ENCODE assay signal across 1 cellular context in the genomic region with DNA sequence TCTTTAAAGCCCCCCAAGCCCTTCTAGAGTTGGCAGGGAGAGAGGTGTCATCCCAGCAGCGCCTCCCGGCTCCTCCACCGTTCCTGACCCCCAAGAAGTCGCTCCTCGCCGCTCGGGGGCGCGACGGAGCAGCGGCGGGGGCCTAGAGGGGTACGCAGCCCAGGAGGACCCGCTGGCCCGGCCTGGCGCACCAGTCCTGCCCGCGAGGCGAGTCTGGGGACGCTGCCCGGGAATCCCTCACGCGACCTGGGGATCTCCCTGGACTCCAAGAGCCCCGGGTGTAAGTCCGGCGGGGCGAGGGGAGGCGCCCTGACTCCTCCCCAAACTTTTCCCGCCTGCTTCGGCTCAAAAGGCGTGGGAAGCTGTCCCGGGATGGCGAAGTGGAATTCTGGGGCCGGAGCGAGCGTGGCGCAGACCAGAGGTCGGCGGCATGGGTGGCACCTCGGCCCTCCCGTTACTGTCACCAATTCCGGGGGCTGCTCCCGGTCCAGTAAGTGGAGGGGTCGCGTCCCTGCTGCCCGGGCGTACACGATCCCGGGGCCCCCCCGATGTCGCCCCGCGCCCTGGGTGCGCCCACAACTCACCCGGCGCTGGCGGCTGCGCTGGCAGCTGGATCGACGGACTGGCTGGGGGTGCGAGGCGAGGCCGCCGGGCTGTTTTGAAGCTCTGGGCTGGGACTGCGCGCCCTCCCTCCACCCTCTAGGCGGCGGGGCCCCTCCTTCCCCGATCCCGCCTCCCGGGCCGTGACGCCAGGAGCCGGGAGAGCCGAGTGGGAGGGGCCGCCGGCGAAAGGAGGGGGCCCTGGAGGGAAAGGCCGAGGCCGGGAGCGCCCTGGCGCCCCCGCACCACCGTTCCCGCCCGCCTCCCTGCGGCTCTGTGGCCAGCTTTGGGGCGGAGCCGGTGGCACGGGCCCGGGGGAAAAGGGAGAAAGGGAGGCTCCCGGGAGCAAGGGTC.
A peak's percentile ranks its signal among the peaks of the same experiment; 100 is the strongest.
TF ChIP-seq lines count a peak whose summit lies in the region.

A gene with protein sequence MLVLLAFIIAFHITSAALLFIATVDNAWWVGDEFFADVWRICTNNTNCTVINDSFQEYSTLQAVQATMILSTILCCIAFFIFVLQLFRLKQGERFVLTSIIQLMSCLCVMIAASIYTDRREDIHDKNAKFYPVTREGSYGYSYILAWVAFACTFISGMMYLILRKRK (minus strand): TSS at position 634 of the 954 bp plus-strand sequence. CDS start 32,981 bp downstream, outside the sequence.

TF ChIP-seq in HepG2, 621 proteins besides CTCF, POLR2A, EP300 and RAD21 (continued from another document and continues in another):
- TF ChIP-seq IKZF1 (IDR thresholded peaks at IDR 0.05) (no peak), TCF7L2 (IDR thresholded peaks at IDR 0.05; ENCODE audit: low read depth, low read length) (no peak), TOE1 (CRISPR knock-in tag; IDR thresholded peaks at IDR 0.05) (no peak), HNRNPL (IDR thresholded peaks at IDR 0.05; ENCODE audit: low read depth, low read length) (peak; percentile 66; the same call in 1 of the 2 replicates), NBN (conservative IDR thresholded peaks at IDR 0.05) (no peak), CENPX (CRISPR knock-in tag; IDR thresholded peaks at IDR 0.05) (no peak), RBM39 (IDR thresholded peaks at IDR 0.05; ENCODE audit: low read depth, low read length, poor library complexity, severe bottlenecking) (peak; percentile 98), KDM6A (CRISPR knock-in tag; IDR thresholded peaks at IDR 0.05; ENCODE audit: low read depth) (no peak; the same call in 1 of the 2 replicates), TBX3 (IDR thresholded peaks at IDR 0.05; ENCODE audit: borderline replicate concordance) (no peak), ZMAT3 (CRISPR knock-in tag; conservative IDR thresholded peaks at IDR 0.05) (peak; percentile 85; the same call in 1 of the 2 replicates), ZBTB7B (CRISPR knock-in tag; IDR thresholded peaks at IDR 0.05) (peak; percentile 86), NKX3-1 (CRISPR knock-in tag; IDR thresholded peaks at IDR 0.05) (0 out of 2 replicates have a peak, but pooled peaks have one; percentile 71), ZNF460 (CRISPR knock-in tag; IDR thresholded peaks at IDR 0.05; ENCODE audit: borderline replicate concordance) (no peak; the same call in 1 of the 2 replicates), NR2F6 (IDR thresholded peaks at IDR 0.05) (no peak), NR2F6 (CRISPR knock-in tag; IDR thresholded peaks at IDR 0.05) (peak; percentile 68), ZNF354B (CRISPR knock-in tag; IDR thresholded peaks at IDR 0.05) (0 out of 2 replicates have a peak, but pooled peaks have one; percentile 93), ARHGAP35 (CRISPR knock-in tag; IDR thresholded peaks at IDR 0.05; ENCODE audit: borderline replicate concordance) (peak; percentile 98; the same call in 1 of the 2 replicates), ZNF549 (CRISPR knock-in tag; IDR thresholded peaks at IDR 0.05) (no peak; the same call in 1 of the 2 replicates), ZNF441 (CRISPR knock-in tag; IDR thresholded peaks at IDR 0.05; ENCODE audit: borderline replicate concordance) (peak; percentile 50; the same call in 1 of the 2 replicates), KLF15 (CRISPR knock-in tag; IDR thresholded peaks at IDR 0.05; ENCODE audit: borderline replicate concordance) (peak; percentile 66; the same call in 1 of the 2 replicates)
- TF ChIP-seq, protein P1, sequence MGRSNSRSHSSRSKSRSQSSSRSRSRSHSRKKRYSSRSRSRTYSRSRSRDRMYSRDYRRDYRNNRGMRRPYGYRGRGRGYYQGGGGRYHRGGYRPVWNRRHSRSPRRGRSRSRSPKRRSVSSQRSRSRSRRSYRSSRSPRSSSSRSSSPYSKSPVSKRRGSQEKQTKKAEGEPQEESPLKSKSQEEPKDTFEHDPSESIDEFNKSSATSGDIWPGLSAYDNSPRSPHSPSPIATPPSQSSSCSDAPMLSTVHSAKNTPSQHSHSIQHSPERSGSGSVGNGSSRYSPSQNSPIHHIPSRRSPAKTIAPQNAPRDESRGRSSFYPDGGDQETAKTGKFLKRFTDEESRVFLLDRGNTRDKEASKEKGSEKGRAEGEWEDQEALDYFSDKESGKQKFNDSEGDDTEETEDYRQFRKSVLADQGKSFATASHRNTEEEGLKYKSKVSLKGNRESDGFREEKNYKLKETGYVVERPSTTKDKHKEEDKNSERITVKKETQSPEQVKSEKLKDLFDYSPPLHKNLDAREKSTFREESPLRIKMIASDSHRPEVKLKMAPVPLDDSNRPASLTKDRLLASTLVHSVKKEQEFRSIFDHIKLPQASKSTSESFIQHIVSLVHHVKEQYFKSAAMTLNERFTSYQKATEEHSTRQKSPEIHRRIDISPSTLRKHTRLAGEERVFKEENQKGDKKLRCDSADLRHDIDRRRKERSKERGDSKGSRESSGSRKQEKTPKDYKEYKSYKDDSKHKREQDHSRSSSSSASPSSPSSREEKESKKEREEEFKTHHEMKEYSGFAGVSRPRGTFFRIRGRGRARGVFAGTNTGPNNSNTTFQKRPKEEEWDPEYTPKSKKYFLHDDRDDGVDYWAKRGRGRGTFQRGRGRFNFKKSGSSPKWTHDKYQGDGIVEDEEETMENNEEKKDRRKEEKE (IDR thresholded peaks at IDR 0.05): no peak
- TF ChIP-seq, protein P2, sequence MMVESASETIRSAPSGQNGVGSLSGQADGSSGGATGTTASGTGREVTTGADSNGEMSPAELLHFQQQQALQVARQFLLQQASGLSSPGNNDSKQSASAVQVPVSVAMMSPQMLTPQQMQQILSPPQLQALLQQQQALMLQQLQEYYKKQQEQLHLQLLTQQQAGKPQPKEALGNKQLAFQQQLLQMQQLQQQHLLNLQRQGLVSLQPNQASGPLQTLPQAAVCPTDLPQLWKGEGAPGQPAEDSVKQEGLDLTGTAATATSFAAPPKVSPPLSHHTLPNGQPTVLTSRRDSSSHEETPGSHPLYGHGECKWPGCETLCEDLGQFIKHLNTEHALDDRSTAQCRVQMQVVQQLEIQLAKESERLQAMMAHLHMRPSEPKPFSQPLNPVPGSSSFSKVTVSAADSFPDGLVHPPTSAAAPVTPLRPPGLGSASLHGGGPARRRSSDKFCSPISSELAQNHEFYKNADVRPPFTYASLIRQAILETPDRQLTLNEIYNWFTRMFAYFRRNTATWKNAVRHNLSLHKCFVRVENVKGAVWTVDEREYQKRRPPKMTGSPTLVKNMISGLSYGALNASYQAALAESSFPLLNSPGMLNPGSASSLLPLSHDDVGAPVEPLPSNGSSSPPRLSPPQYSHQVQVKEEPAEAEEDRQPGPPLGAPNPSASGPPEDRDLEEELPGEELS (CRISPR knock-in tag; IDR thresholded peaks at IDR 0.05): peak; percentile 68
- TF ChIP-seq, protein P3, sequence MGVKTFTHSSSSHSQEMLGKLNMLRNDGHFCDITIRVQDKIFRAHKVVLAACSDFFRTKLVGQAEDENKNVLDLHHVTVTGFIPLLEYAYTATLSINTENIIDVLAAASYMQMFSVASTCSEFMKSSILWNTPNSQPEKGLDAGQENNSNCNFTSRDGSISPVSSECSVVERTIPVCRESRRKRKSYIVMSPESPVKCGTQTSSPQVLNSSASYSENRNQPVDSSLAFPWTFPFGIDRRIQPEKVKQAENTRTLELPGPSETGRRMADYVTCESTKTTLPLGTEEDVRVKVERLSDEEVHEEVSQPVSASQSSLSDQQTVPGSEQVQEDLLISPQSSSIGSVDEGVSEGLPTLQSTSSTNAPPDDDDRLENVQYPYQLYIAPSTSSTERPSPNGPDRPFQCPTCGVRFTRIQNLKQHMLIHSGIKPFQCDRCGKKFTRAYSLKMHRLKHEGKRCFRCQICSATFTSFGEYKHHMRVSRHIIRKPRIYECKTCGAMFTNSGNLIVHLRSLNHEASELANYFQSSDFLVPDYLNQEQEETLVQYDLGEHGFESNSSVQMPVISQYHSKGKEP (CRISPR knock-in tag; IDR thresholded peaks at IDR 0.05): peak; percentile 29; the same call in 1 of the 2 replicates
- TF ChIP-seq, protein P4, sequence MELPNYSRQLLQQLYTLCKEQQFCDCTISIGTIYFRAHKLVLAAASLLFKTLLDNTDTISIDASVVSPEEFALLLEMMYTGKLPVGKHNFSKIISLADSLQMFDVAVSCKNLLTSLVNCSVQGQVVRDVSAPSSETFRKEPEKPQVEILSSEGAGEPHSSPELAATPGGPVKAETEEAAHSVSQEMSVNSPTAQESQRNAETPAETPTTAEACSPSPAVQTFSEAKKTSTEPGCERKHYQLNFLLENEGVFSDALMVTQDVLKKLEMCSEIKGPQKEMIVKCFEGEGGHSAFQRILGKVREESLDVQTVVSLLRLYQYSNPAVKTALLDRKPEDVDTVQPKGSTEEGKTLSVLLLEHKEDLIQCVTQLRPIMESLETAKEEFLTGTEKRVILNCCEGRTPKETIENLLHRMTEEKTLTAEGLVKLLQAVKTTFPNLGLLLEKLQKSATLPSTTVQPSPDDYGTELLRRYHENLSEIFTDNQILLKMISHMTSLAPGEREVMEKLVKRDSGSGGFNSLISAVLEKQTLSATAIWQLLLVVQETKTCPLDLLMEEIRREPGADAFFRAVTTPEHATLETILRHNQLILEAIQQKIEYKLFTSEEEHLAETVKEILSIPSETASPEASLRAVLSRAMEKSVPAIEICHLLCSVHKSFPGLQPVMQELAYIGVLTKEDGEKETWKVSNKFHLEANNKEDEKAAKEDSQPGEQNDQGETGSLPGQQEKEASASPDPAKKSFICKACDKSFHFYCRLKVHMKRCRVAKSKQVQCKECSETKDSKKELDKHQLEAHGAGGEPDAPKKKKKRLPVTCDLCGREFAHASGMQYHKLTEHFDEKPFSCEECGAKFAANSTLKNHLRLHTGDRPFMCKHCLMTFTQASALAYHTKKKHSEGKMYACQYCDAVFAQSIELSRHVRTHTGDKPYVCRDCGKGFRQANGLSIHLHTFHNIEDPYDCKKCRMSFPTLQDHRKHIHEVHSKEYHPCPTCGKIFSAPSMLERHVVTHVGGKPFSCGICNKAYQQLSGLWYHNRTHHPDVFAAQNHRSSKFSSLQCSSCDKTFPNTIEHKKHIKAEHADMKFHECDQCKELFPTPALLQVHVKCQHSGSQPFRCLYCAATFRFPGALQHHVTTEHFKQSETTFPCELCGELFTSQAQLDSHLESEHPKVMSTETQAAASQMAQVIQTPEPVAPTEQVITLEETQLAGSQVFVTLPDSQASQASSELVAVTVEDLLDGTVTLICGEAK (IDR thresholded peaks at IDR 0.05): no peak
- TF ChIP-seq, protein P4 (CRISPR knock-in tag; IDR thresholded peaks at IDR 0.05): peak; percentile 78
- TF ChIP-seq, protein P5, sequence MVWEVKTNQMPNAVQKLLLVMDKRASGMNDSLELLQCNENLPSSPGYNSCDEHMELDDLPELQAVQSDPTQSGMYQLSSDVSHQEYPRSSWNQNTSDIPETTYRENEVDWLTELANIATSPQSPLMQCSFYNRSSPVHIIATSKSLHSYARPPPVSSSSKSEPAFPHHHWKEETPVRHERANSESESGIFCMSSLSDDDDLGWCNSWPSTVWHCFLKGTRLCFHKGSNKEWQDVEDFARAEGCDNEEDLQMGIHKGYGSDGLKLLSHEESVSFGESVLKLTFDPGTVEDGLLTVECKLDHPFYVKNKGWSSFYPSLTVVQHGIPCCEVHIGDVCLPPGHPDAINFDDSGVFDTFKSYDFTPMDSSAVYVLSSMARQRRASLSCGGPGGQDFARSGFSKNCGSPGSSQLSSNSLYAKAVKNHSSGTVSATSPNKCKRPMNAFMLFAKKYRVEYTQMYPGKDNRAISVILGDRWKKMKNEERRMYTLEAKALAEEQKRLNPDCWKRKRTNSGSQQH (CRISPR knock-in tag; IDR thresholded peaks at IDR 0.05; ENCODE audit: low read depth): no peak; the same call in 1 of the 2 replicates
- TF ChIP-seq, protein P6, sequence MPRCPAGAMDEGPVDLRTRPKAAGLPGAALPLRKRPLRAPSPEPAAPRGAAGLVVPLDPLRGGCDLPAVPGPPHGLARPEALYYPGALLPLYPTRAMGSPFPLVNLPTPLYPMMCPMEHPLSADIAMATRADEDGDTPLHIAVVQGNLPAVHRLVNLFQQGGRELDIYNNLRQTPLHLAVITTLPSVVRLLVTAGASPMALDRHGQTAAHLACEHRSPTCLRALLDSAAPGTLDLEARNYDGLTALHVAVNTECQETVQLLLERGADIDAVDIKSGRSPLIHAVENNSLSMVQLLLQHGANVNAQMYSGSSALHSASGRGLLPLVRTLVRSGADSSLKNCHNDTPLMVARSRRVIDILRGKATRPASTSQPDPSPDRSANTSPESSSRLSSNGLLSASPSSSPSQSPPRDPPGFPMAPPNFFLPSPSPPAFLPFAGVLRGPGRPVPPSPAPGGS (CRISPR knock-in tag; IDR thresholded peaks at IDR 0.05): peak; percentile 82; the same call in 1 of the 2 replicates
- TF ChIP-seq, protein P7, sequence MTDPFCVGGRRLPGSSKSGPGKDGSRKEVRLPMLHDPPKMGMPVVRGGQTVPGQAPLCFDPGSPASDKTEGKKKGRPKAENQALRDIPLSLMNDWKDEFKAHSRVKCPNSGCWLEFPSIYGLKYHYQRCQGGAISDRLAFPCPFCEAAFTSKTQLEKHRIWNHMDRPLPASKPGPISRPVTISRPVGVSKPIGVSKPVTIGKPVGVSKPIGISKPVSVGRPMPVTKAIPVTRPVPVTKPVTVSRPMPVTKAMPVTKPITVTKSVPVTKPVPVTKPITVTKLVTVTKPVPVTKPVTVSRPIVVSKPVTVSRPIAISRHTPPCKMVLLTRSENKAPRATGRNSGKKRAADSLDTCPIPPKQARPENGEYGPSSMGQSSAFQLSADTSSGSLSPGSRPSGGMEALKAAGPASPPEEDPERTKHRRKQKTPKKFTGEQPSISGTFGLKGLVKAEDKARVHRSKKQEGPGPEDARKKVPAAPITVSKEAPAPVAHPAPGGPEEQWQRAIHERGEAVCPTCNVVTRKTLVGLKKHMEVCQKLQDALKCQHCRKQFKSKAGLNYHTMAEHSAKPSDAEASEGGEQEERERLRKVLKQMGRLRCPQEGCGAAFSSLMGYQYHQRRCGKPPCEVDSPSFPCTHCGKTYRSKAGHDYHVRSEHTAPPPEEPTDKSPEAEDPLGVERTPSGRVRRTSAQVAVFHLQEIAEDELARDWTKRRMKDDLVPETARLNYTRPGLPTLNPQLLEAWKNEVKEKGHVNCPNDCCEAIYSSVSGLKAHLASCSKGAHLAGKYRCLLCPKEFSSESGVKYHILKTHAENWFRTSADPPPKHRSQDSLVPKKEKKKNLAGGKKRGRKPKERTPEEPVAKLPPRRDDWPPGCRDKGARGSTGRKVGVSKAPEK (CRISPR knock-in tag; IDR thresholded peaks at IDR 0.05; ENCODE audit: borderline replicate concordance): no peak; the same call in 1 of the 2 replicates
